26 cellular contexts compared by ENCODE assay signal in genomic region chr1:51306950-51307349, GRCh38. TPM values are rescaled to one million over a fixed set of nuclear protein-coding genes. Genes with fewer than 3 reads are reported as not detected.
DNase-seq lines count a peak whose midpoint lies in the region; ATAC-seq and TF ChIP-seq lines count a peak whose summit lies in the region.
"Had no signal": no experiment of that assay in that cellular context is flagged by ENCODE, and none has a peak within 500 bp of the region (broad histone marks: within the 10 kb centered on the region; RNA-seq: fewer than 3 reads in every experiment).

No MANE protein-coding gene starts in this region.

- no peak overlapping the region for H3K27ac ChIP-seq in mammary epithelial cell (ENCODE audit: insufficient read depth, low read depth, low read length)
- H3K27ac ChIP-seq: RWPE1 had no signal

- H3K4me2 ChIP-seq in mammary epithelial cell (ENCODE audit: insufficient read depth, low read depth, low read length): no peak overlapping the region

- no peak overlapping the region for H3K4me3 ChIP-seq in mammary epithelial cell (replicated peaks in 1 of 3; ENCODE audit: insufficient read depth in 1 of 3, low read depth in 2 of 3, low read length in 3 of 3)
- H3K4me3 ChIP-seq in mucosa of descending colon: no peak overlapping the region
- H3K4me3 ChIP-seq: GM12878 had no signal

- peak; percentile 48 for DNase-seq in MCF 10A (ENCODE audit: unreplicated experiment)
- DNase-seq in mammary epithelial cell: no peak
- DNase-seq in NCI-H69 (lab: John Stamatoyannopoulos, UW): peak; percentile 31
- no peak for DNase-seq in mucosa of descending colon
- no peak for DNase-seq in activated T-cell treated with anti-CD3 and anti-CD28 coated beads, Interleukin-2, amount 50 U/mL, for 72 hours
- DNase-seq in activated CD4-positive, alpha-beta T cell treated with anti-CD3 and anti-CD28 coated beads for 48 hours: no peak
- DNase-seq: C1 segment of cervical spinal cord; CD4-positive, alpha-beta memory T cell; COR-L47; DMS79; EL; GDM1; HCEC 1CT; IMR-90; NCI-H1092 treated with DMSO at 0.1 percent for 48 hours; NCI-H1436; NCI-H187; NCI-H2107; NCI-H446 treated with DMSO at 0.1 percent for 48 hours; NCI-H526; SHP77 had no signal

- H3K9me3 ChIP-seq in mammary epithelial cell (replicated peaks; ENCODE audit: insufficient read depth, low read length) (no peaks in the 10 kb centered on the region), mucosa of descending colon (no peaks in the 10 kb centered on the region)

- intact Hi-C loops in MCF 10A (cut with micrococcal nuclease) (no loop called here), mammary epithelial cell (cut with micrococcal nuclease) (no loop called here), mucosa of descending colon (cut with DNase I, micrococcal nuclease) (no loop called here)

- H3K27me3 Mint-ChIP-seq in MCF 10A (ENCODE audit: insufficient read depth, unreplicated experiment): no peaks in the 10 kb centered on the region
- H3K27me3 Mint-ChIP-seq in activated T-cell treated with anti-CD3 and anti-CD28 coated beads, Interleukin-2, amount 50 U/mL, for 72 hours (ENCODE audit: low read depth): no peaks in the 10 kb centered on the region
- H3K27me3 Mint-ChIP-seq: CD4-positive, alpha-beta memory T cell had no signal

- H2AFZ ChIP-seq in mammary epithelial cell (ENCODE audit: low read depth, low read length): no peak overlapping the region

- no peaks in the 10 kb centered on the region for H3K4me1 Mint-ChIP-seq in MCF 10A (ENCODE audit: insufficient read depth, unreplicated experiment)
- peaks cover 22% of the 10 kb centered on the region for H3K4me1 Mint-ChIP-seq in activated T-cell treated with anti-CD3 and anti-CD28 coated beads, Interleukin-2, amount 50 U/mL, for 72 hours (ENCODE audit: low read depth)

- CTCF ChIA-PET in MCF 10A (lab: Yijun Ruan, JAX): interaction anchor here (3.2 kb wide), 1 partner anchor 11 kb away, joined by 25 read pairs; no protein-coding TSS in a partner anchor
- CTCF ChIA-PET in mammary epithelial cell (lab: Charles Lee; ENCODE audit: low non-redundant PET): no interaction called here

- ATAC-seq in mucosa of descending colon (peak; percentile 3), GM19324 (IDR thresholded peaks at IDR 0.05; ENCODE audit: low FRiP score, unreplicated experiment) (no peak)
- no peak for ATAC-seq in activated T-cell treated with anti-CD3 and anti-CD28 coated beads, Interleukin-2, amount 50 U/mL, for 72 hours (replicated peaks in 1 of 2)
- ATAC-seq: GM12878, Panc1 had no signal

- POLR2A ChIA-PET in MCF 10A (lab: Yijun Ruan, JAX): no interaction called here

- no peaks in the 10 kb centered on the region for H3K36me3 ChIP-seq in mammary epithelial cell (ENCODE audit: insufficient read depth, low read length)
- no peaks in the 10 kb centered on the region for H3K36me3 ChIP-seq in mucosa of descending colon (ENCODE audit: low read depth)

- 65% methylated on average over 5 of the region's 5 CpGs for WGBS in mammary epithelial cell (ENCODE audit: low coverage, missing lambda C conversion rate)

- dilution Hi-C loops in mammary epithelial cell (cut with HindIII; ENCODE audit: low sequenced_read_pairs): no loop called here

- in situ Hi-C loops in mammary epithelial cell (cut with MboI; ENCODE audit: low sequenced_read_pairs in 2 of 2): no loop called here

- no peaks in the 10 kb centered on the region for H3K27me3 ChIP-seq in mammary epithelial cell (ENCODE audit: insufficient read depth, low read length)

- H3K79me2 ChIP-seq in mammary epithelial cell (ENCODE audit: insufficient read depth, low read length): no peaks in the 10 kb centered on the region

- H3K27ac Mint-ChIP-seq in MCF 10A (ENCODE audit: low read depth, unreplicated experiment): no peak overlapping the region
- no peak overlapping the region for H3K27ac Mint-ChIP-seq in activated T-cell treated with anti-CD3 and anti-CD28 coated beads, Interleukin-2, amount 50 U/mL, for 72 hours
- H3K27ac Mint-ChIP-seq: CD4-positive, alpha-beta memory T cell had no signal

- H3K36me3 Mint-ChIP-seq in MCF 10A (ENCODE audit: insufficient read depth, unreplicated experiment): no peaks in the 10 kb centered on the region
- H3K36me3 Mint-ChIP-seq in activated T-cell treated with anti-CD3 and anti-CD28 coated beads, Interleukin-2, amount 50 U/mL, for 72 hours (ENCODE audit: insufficient read depth in 2 of 2): no peaks in the 10 kb centered on the region
- H3K36me3 Mint-ChIP-seq: CD4-positive, alpha-beta memory T cell had no signal

- H3K9ac ChIP-seq in mammary epithelial cell (ENCODE audit: insufficient read depth, low read length): no peak overlapping the region

- BruUV-seq in MCF 10A (replicated peaks; lab: Mats Ljungman, UMichigan) (no TSS peak), mammary epithelial cell (replicated peaks; lab: Mats Ljungman, UMichigan) (no TSS peak)

- H3K4me3 Mint-ChIP-seq in MCF 10A (ENCODE audit: unreplicated experiment): no peak overlapping the region
- no peak overlapping the region for H3K4me3 Mint-ChIP-seq in activated T-cell treated with anti-CD3 and anti-CD28 coated beads, Interleukin-2, amount 50 U/mL, for 72 hours
- H3K4me3 Mint-ChIP-seq: CD4-positive, alpha-beta memory T cell had no signal

- H3K4me1 ChIP-seq in mammary epithelial cell (ENCODE audit: insufficient read depth, low read length) (no peaks in the 10 kb centered on the region), mucosa of descending colon (ENCODE audit: low read depth) (peaks cover 8% of the 10 kb centered on the region)

- H4K20me1 ChIP-seq in mammary epithelial cell (ENCODE audit: insufficient read depth, low read length): no peaks in the 10 kb centered on the region

- TF ChIP-seq CTCF in MCF 10A (IDR thresholded peaks at IDR 0.05; ENCODE audit: unreplicated experiment): no peak
- TF ChIP-seq CTCF in mammary epithelial cell (conservative IDR thresholded peaks at IDR 0.05 in 1 of 2, IDR thresholded peaks at IDR 0.05 in 1 of 2; ENCODE audit: extremely low read depth in 1 of 2, insufficient read depth in 1 of 2, low read depth in 1 of 2, low read length in 2 of 2): no peak
- TF ChIP-seq CTCF in mucosa of descending colon (IDR thresholded peaks at IDR 0.05): no peak

- H3K9me3 Mint-ChIP-seq in MCF 10A (ENCODE audit: unreplicated experiment): no peaks in the 10 kb centered on the region
- H3K9me3 Mint-ChIP-seq in activated T-cell treated with anti-CD3 and anti-CD28 coated beads, Interleukin-2, amount 50 U/mL, for 72 hours: no peaks in the 10 kb centered on the region
- H3K9me3 Mint-ChIP-seq: CD4-positive, alpha-beta memory T cell had no signal

RNA-seq across cellular contexts. Expression of gene TTC39A, which starts 23.4 kb away (rescaled TPM):
- total RNA-seq in MCF 10A (2022) (0.35 and 1.2 TPM in 2 replicates), mammary epithelial cell (1 to 10 TPM in 1 of 2 donors, under 1 TPM in 1; 0.40 to 1.0 TPM), mucosa of descending colon (10 to 100 TPM; 32.3 to 95.1 (median 87.0) TPM)
- polyA plus RNA-seq in mammary epithelial cell: 0.43 TPM
- not detected for polyA minus RNA-seq in mammary epithelial cell
- under 1 TPM; 0.51 to 0.77 TPM for total RNA-seq in activated T-cell treated with anti-CD3 and anti-CD28 coated beads, Interleukin-2, amount 50 U/mL, for 72 hours
- total RNA-seq: CD4-positive, alpha-beta memory T cell; OCI-LY7 had no signal
- polyA plus RNA-seq: CD4-positive, alpha-beta memory T cell had no signal

Comparison
In these comparisons a context has a peak if more than half of its experiments do, and no peak if none do; other contexts are left out.
1. DNase-seq: peak in MCF 10A (single experiment) and NCI-H69 (single experiment); none in mammary epithelial cell (single experiment), mucosa of descending colon (0 of 3), activated T-cell treated with anti-CD3 and anti-CD28 coated beads, Interleukin-2, amount 50 U/mL, for 72 hours (0 of 2) and activated CD4-positive, alpha-beta T cell treated with anti-CD3 and anti-CD28 coated beads for 48 hours (single experiment).
2. RNA of gene TTC39A, which starts 23.4 kb away (total RNA-seq): 32.3 to 95.1 TPM in mucosa of descending colon; 0.40 to 1.0 TPM in mammary epithelial cell, 0.51 to 0.77 TPM in activated T-cell treated with anti-CD3 and anti-CD28 coated beads, Interleukin-2, amount 50 U/mL, for 72 hours and 0.35 to 1.2 TPM in MCF 10A; every median in the first group is over 10 times any median in the second.